ENCODE assay signal across 1 cellular context in genomic region chr12:93848453-93849120, GRCh38.
TF ChIP-seq lines count a peak whose summit lies in the region.

No MANE protein-coding gene starts in this region.

TF ChIP-seq in IMR-90, 13 proteins besides CTCF, POLR2A, EP300 and RAD21:
- TF ChIP-seq ELK1 (IDR thresholded peaks at IDR 0.05; ENCODE audit: borderline replicate concordance, low read depth, low read length) (no peak), SMC3 (IDR thresholded peaks at IDR 0.05; ENCODE audit: low read depth, low read length) (no peak)
